Comparison of ENCODE assay signal across 15 cellular contexts in the genomic region with DNA sequence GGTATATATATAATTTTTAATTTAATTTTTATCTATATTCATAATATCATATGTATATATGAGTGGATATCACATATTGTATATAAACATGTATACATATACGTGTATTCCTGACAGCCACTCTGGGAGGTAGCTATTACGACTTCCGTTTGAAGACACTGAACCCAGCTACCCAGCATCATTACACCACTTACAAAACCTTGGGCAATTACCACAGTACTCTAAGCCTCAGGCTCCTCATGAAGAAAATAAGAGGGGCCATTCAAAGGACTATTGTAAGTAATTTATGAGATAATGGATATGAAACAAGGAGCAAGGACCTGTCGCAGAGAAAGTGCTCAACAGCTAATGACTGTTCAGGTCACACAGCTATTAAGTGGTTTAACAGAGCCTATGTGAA.
DNase-seq lines count a peak whose midpoint lies in the region; ATAC-seq and TF ChIP-seq lines count a peak whose summit lies in the region.
"Had no signal": no experiment of that assay in that cellular context is flagged by ENCODE, and none has a peak within 500 bp of the region (broad histone marks: within the 10 kb centered on the region; RNA-seq: fewer than 3 reads in every experiment).

No MANE protein-coding gene starts in this region.

- H3K36me3 ChIP-seq in neutrophil = no peaks in the 10 kb centered on the region
- H3K36me3 ChIP-seq: SJCRH30 had no signal

- TF ChIP-seq CTCF in neutrophil (IDR thresholded peaks at IDR 0.05) = no peak

- no peak overlapping the region for H3K4me3 ChIP-seq in neutrophil (ENCODE audit: low read depth in 1 of 2, low read length in 1 of 2)
- H3K4me3 ChIP-seq: SJCRH30 had no signal

- DNase-seq in NCI-H1105 treated with DMSO at 0.1 percent for 48 hours (lab: John Stamatoyannopoulos, UW) (peak; percentile 100), NCI-H146 treated with DMSO at 0.1 percent for 48 hours (lab: John Stamatoyannopoulos, UW; ENCODE audit: unreplicated experiment) (peak; percentile 84), NCI-H2227 (lab: John Stamatoyannopoulos, UW; ENCODE audit: unreplicated experiment) (peak; percentile 92)
- DNase-seq: ACHN, GDM1, H9, NCI-H1930, NCI-H526, SJCRH30 had no signal

- H3K27me3 ChIP-seq in neutrophil = no peaks in the 10 kb centered on the region
- H3K27me3 ChIP-seq: SJCRH30 had no signal

- ATAC-seq in HG02885 (IDR thresholded peaks at IDR 0.05; ENCODE audit: poor library complexity, unreplicated experiment) (no peak), HG03469 (IDR thresholded peaks at IDR 0.05; ENCODE audit: unreplicated experiment) (no peak), GM18873 (IDR thresholded peaks at IDR 0.05; ENCODE audit: low FRiP score, unreplicated experiment) (no peak)
- ATAC-seq: Panc1 had no signal

- peaks cover 12 to 36% of the 10 kb centered on the region in 2 experiments for H3K4me1 ChIP-seq in neutrophil (ENCODE audit: control insufficient read depth in 1 of 2, insufficient read depth in 1 of 2, low read depth in 1 of 2, low read length in 1 of 2)
- H3K4me1 ChIP-seq: SJCRH30 had no signal

- H3K27ac ChIP-seq in neutrophil = peak overlapping the region; percentile 44
- H3K27ac ChIP-seq: C4-2B, SJCRH30 had no signal

- no peaks in the 10 kb centered on the region for H3K9me3 ChIP-seq in neutrophil
- H3K9me3 ChIP-seq: SJCRH30 had no signal
